22 cellular contexts compared by ENCODE assay signal in genomic region chr11:82883853-82884252, GRCh38. TPM values are rescaled to one million over a fixed set of nuclear protein-coding genes. Genes with fewer than 3 reads are reported as not detected.
DNase-seq lines count a peak whose midpoint lies in the region; ATAC-seq, FAIRE-seq and TF ChIP-seq lines count a peak whose summit lies in the region.
"Had no signal": no experiment of that assay in that cellular context is flagged by ENCODE, and none has a peak within 500 bp of the region (broad histone marks: within the 10 kb centered on the region; RNA-seq: fewer than 3 reads in every experiment).

No MANE protein-coding gene starts in this region.

- H3K4me3 ChIP-seq in liver (ENCODE audit: low read depth in 1 of 3, low read length in 3 of 3) (no peak overlapping the region), HepG2 (replicated peaks in 1 of 3; ENCODE audit: insufficient read depth in 1 of 3, low read depth in 2 of 3, low read length in 3 of 3) (no peak overlapping the region), fibroblast of the aortic adventitia (ENCODE audit: low read depth, low read length) (no peak overlapping the region), aorta (ENCODE audit: low read length in 2 of 2) (no peak overlapping the region), endodermal cell (ENCODE audit: low read length) (no peak overlapping the region)
- H3K4me3 ChIP-seq: esophagus muscularis mucosa, HAP-1, SJCRH30, smooth muscle cell had no signal

- no peak overlapping the region for H3K4me2 ChIP-seq in HepG2 (ENCODE audit: low read depth, low read length)
- H3K4me2 ChIP-seq: smooth muscle cell had no signal

- H4K20me1 ChIP-seq in HepG2 (ENCODE audit: insufficient read depth, low read length) = no peaks in the 10 kb centered on the region

- CTCF ChIA-PET in HepG2 (lab: Yijun Ruan, JAX; ENCODE audit: low intra/inter-chr PET ratio, low total read pairs) = no interaction called here

- peaks cover 0 to 4% (median 0%) of the 10 kb centered on the region in 4 donors for H3K36me3 ChIP-seq in liver (ENCODE audit: control insufficient read depth in 4 of 4, insufficient read depth in 3 of 4, low read depth in 1 of 4, low read length in 3 of 4)
- H3K36me3 ChIP-seq in HepG2 (replicated peaks in 1 of 2; ENCODE audit: control insufficient read depth in 1 of 2, insufficient read depth in 2 of 2, low read length in 2 of 2) = no peaks in the 10 kb centered on the region
- peaks cover 0 to 3% of the 10 kb centered on the region in 2 donors for H3K36me3 ChIP-seq in aorta (ENCODE audit: control insufficient read depth in 1 of 2, insufficient read depth in 2 of 2, low read length in 1 of 2)
- H3K36me3 ChIP-seq in endodermal cell (ENCODE audit: control insufficient read depth, insufficient read depth, low read length) = no peaks in the 10 kb centered on the region
- H3K36me3 ChIP-seq: HAP-1 had no signal

- H2AFZ ChIP-seq in HepG2 (ENCODE audit: low read length) = no peak overlapping the region

- TF ChIP-seq EP300 in HepG2 (IDR thresholded peaks at IDR 0.05; ENCODE audit: low read depth in 2 of 2, low read length in 2 of 2) = no peak
- no peak for TF ChIP-seq EP300 in HepG2 (CRISPR knock-in tag; IDR thresholded peaks at IDR 0.05; ENCODE audit: borderline replicate concordance)

- TF ChIP-seq CTCF in liver (IDR thresholded peaks at IDR 0.05; ENCODE audit: low read depth, low read length, missing input control) (no peak), HepG2 (CRISPR knock-in tag; IDR thresholded peaks at IDR 0.05) (no peak), fibroblast of the aortic adventitia (IDR thresholded peaks at IDR 0.05; ENCODE audit: insufficient read depth, low read length) (no peak), foreskin keratinocyte (conservative IDR thresholded peaks at IDR 0.05) (no peak), endodermal cell (conservative IDR thresholded peaks at IDR 0.05) (no peak)

- H3K27ac ChIP-seq in liver (ENCODE audit: low read depth in 1 of 2, low read length in 2 of 2) (no peak overlapping the region), HepG2 (ENCODE audit: extremely low read length, insufficient read depth, low read length) (no peak overlapping the region), aorta (ENCODE audit: low read depth in 1 of 2, low read length in 2 of 2) (no peak overlapping the region), foreskin keratinocyte (no peak overlapping the region), endodermal cell (ENCODE audit: low read depth, low read length) (no peak overlapping the region)
- H3K27ac ChIP-seq: C4-2B, esophagus muscularis mucosa, SJCRH30 had no signal

- intact Hi-C loops in HepG2 (cut with micrococcal nuclease; ENCODE audit: unreplicated experiment) = no loop called here
- intact Hi-C loops in aorta (cut with DNase I) = no loop called here

- in situ Hi-C loops in HepG2 (cut with HindIII; ENCODE audit: extremely low pct_ligation_motif_present, low pct_unique_long_range_greater_than_20kb) = no loop called here

- H3K27me3 ChIP-seq in liver (ENCODE audit: control insufficient read depth in 4 of 4, insufficient read depth in 4 of 4, low read length in 3 of 4) = no peaks in the 10 kb centered on the region
- no peaks in the 10 kb centered on the region for H3K27me3 ChIP-seq in HepG2 (ENCODE audit: control insufficient read depth in 1 of 2, insufficient read depth in 2 of 2, low read length in 2 of 2)
- H3K27me3 ChIP-seq in aorta (ENCODE audit: control insufficient read depth in 1 of 2, insufficient read depth in 2 of 2, low read length in 1 of 2) = no peaks in the 10 kb centered on the region
- no peaks in the 10 kb centered on the region for H3K27me3 ChIP-seq in foreskin keratinocyte
- no peaks in the 10 kb centered on the region for H3K27me3 ChIP-seq in endodermal cell (ENCODE audit: control insufficient read depth, insufficient read depth, low read length, poor library complexity, severe bottlenecking)
- H3K27me3 ChIP-seq: esophagus muscularis mucosa, SJCRH30 had no signal

- no peak for TF ChIP-seq POLR2A in HepG2 (IDR thresholded peaks at IDR 0.05; ENCODE audit: insufficient read depth in 1 of 2, low read depth in 2 of 2, low read length in 2 of 2)

- H3K36me3 Mint-ChIP-seq in endodermal cell (ENCODE audit: low read depth) = peaks cover 38% of the 10 kb centered on the region

- no peaks in the 10 kb centered on the region for H3K27me3 Mint-ChIP-seq in endodermal cell (ENCODE audit: insufficient read depth)
- H3K27me3 Mint-ChIP-seq: progenitor cell of endocrine pancreas had no signal

- peaks cover 0 to 4% (median 1%) of the 10 kb centered on the region in 4 donors for H3K4me1 ChIP-seq in liver (ENCODE audit: control insufficient read depth in 4 of 4, insufficient read depth in 4 of 4, low read length in 3 of 4)
- no peaks in the 10 kb centered on the region for H3K4me1 ChIP-seq in HepG2 (ENCODE audit: insufficient read depth, low read length)
- H3K4me1 ChIP-seq in aorta (ENCODE audit: control insufficient read depth in 1 of 2, insufficient read depth in 2 of 2, low read length in 2 of 2) = peaks cover 0 to 1% of the 10 kb centered on the region in 2 donors
- no peaks in the 10 kb centered on the region for H3K4me1 ChIP-seq in foreskin keratinocyte
- H3K4me1 ChIP-seq in endodermal cell (ENCODE audit: control insufficient read depth, insufficient read depth, low read length) = peaks cover 2% of the 10 kb centered on the region
- H3K4me1 ChIP-seq: SJCRH30 had no signal

- no peak overlapping the region for H3K9ac ChIP-seq in liver (ENCODE audit: low read depth in 1 of 2, low read length in 2 of 2)
- no peak overlapping the region for H3K9ac ChIP-seq in HepG2 (ENCODE audit: insufficient read depth, low read depth, low read length)
- H3K9ac ChIP-seq in endodermal cell (ENCODE audit: extremely low read depth, low read length, poor library complexity, severe bottlenecking) = no peak overlapping the region

- no peak overlapping the region for H3K27ac Mint-ChIP-seq in endodermal cell
- H3K27ac Mint-ChIP-seq: activated naive CD4-positive, alpha-beta T cell treated with anti-CD3 and anti-CD28 coated beads, Interleukin-2, amount 50 U/mL, for 72 hours; activated T-cell treated with anti-CD3 and anti-CD28 coated beads, Interleukin-2, amount 50 U/mL, for 72 hours; nephron; progenitor cell of endocrine pancreas; T-helper 2 cell treated with Interferon-gamma antibody and Interleukin-4, amounts not matched to agents 5 μg/mL and 100 μg/mL, for 36 hours had no signal

- FAIRE-seq in HepG2 (lab: Jason Lieb, UNC) = no peak

- 76% methylated on average over 3 of the region's 3 CpGs for WGBS in liver
- WGBS in HepG2 (ENCODE audit: low lambda C conversion rate) = 92% methylated on average over 3 of the region's 3 CpGs
- WGBS in aorta, 2 donors = 75 to 79% methylated on average over 3 of the region's 3 CpGs
- 88 to 97% methylated on average over 3 of the region's 3 CpGs for WGBS in endodermal cell (ENCODE audit: insufficient coverage in 1 of 2, insufficient read length in 1 of 2), 2 experiments

- H3K9me3 Mint-ChIP-seq in endodermal cell = peaks cover 32% of the 10 kb centered on the region

- no peak overlapping the region for H3K4me3 Mint-ChIP-seq in endodermal cell
- H3K4me3 Mint-ChIP-seq: activated T-cell treated with anti-CD3 and anti-CD28 coated beads, Interleukin-2, amount 50 U/mL, for 72 hours; nephron; T-helper 2 cell treated with Interferon-gamma antibody and Interleukin-4, amounts not matched to agents 5 μg/mL and 100 μg/mL, for 36 hours had no signal

- H3K9me3 ChIP-seq in liver (ENCODE audit: control insufficient read depth in 4 of 4, low read length in 3 of 4) = no peaks in the 10 kb centered on the region
- H3K9me3 ChIP-seq in HepG2 (ENCODE audit: low read length) = 0 out of 2 replicates have a peak, but pooled peaks cover 5% of the 10 kb centered on the region
- H3K9me3 ChIP-seq in aorta (ENCODE audit: control insufficient read depth, low read length) = no peaks in the 10 kb centered on the region
- H3K9me3 ChIP-seq in endodermal cell (ENCODE audit: control insufficient read depth, low read length) = peaks cover 16% of the 10 kb centered on the region
- H3K9me3 ChIP-seq: esophagus muscularis mucosa had no signal

- no peaks in the 10 kb centered on the region for H3K79me2 ChIP-seq in HepG2 (ENCODE audit: insufficient read depth, low read length)

- POLR2A ChIA-PET in HepG2 (lab: Yijun Ruan, JAX) = no interaction called here

- BruUV-seq in HepG2 (replicated peaks; lab: Mats Ljungman, UMichigan) = no TSS peak

- TF ChIP-seq RAD21 in liver (IDR thresholded peaks at IDR 0.05) = peak in 1 of 2 donors; percentile 9
- TF ChIP-seq RAD21 in HepG2 (CRISPR knock-in tag; IDR thresholded peaks at IDR 0.05) = no peak

- DNase-seq in HepG2 (ENCODE audit: low spot score) (no peak), fibroblast of the aortic adventitia (ENCODE audit: low read depth) (peak; percentile 29), medulla oblongata (ENCODE audit: extremely low spot score) (peak; percentile 38), aorta (no peak), foreskin keratinocyte (no peak), endodermal cell (no peak)
- DNase-seq: activated CD4-positive, CD25-positive, alpha-beta regulatory T cell treated with anti-CD3 and anti-CD28 coated beads, Interleukin-2, amount 50 U/mL, for 72 hours; activated T-cell treated with anti-CD3 and anti-CD28 coated beads, Interleukin-2, amount 50 U/mL, for 72 hours; NCI-H1436 treated with DMSO at 0.1 percent for 48 hours; NCI-H526; SJCRH30; stimulated activated CD4-positive, alpha-beta T cell treated with anti-CD3 and anti-CD28 coated beads, Interleukin-4, amount 100 ng/mL, for 4 hours had no signal

- no peak for ATAC-seq in HepG2
- ATAC-seq in aorta (ENCODE audit: low FRiP score) = peak; percentile 68
- ATAC-seq in foreskin keratinocyte = no peak
- no peak for ATAC-seq in HG03354 (IDR thresholded peaks at IDR 0.05; ENCODE audit: poor library complexity, severe bottlenecking, unreplicated experiment)
- ATAC-seq: activated naive CD4-positive, alpha-beta T cell treated with anti-CD3 and anti-CD28 coated beads, Interleukin-2, amount 50 U/mL, for 72 hours; activated T-cell treated with anti-CD3 and anti-CD28 coated beads, Interleukin-2, amount 50 U/mL, for 72 hours had no signal

- H3K4me1 Mint-ChIP-seq in endodermal cell = peaks cover 10% of the 10 kb centered on the region
- H3K4me1 Mint-ChIP-seq: nephron had no signal

RNA-seq across cellular contexts. Expression of gene PRCP, which starts 16.4 kb away (rescaled TPM):
- total RNA-seq in liver (10 to 100 TPM; 27.3 to 38.7 TPM), HepG2 (2016; rRNA removed; fragmentation: Illumina TruSeq; extraction: Trizol) (49.9 and 84.2 TPM in 2 replicates), fibroblast of the aortic adventitia (ENCODE audit: low replicate concordance) (19.0 and 41.1 TPM in 2 replicates), aorta (100 to 1,000 TPM in 1 of 2 donors, 10 to 100 TPM in 1; 93.7 to 183 TPM), foreskin keratinocyte (24.2 and 28.8 TPM in 2 replicates), endodermal cell (100 to 1,000 TPM in 1 of 2 donors, 10 to 100 TPM in 1; 76.8 to 107 TPM)
- polyA plus RNA-seq in liver (10 to 100 TPM; 43.8 to 55.2 TPM), HepG2 (2011; rRNA removed) (79.7 and 105 TPM in 2 replicates), aorta (10 to 100 TPM; 26.2 to 38.9 TPM), foreskin keratinocyte (21.4 and 29.2 TPM in 2 replicates)
- total RNA-seq in HepG2 (2016; cell fraction: cytosol; rRNA removed; fragmentation: Illumina TruSeq; extraction: Trizol; ENCODE audit: low read depth) = 12.9 and 14.2 TPM in 2 replicates
- 49.2 and 86.3 TPM in 2 replicates for total RNA-seq in HepG2 (2016; cell fraction: insoluble cytoplasmic fraction; rRNA removed; fragmentation: Illumina TruSeq; extraction: Trizol)
- total RNA-seq in HepG2 (2016; cell fraction: membrane; rRNA removed; fragmentation: Illumina TruSeq; extraction: Trizol) = 29.1 and 33.4 TPM in 2 replicates
- 75.4 and 86.0 TPM in 2 replicates for total RNA-seq in HepG2 (2016; cell fraction: nucleus; rRNA removed; fragmentation: Illumina TruSeq; extraction: Trizol)
- polyA plus RNA-seq in HepG2 (2011; cell fraction: cytosol; rRNA removed) = 63.3 and 100 TPM in 2 replicates
- polyA plus RNA-seq in HepG2 (2011; cell fraction: nucleus; rRNA removed) = 24.2 and 26.5 TPM in 2 replicates
- polyA plus RNA-seq in HepG2 (2012) = 56.3 and 103 TPM in 2 replicates
- 12.6 and 13.4 TPM in 2 replicates for polyA plus RNA-seq in HepG2 (2016; cell fraction: cytosol; fragmentation: Illumina TruSeq; extraction: Trizol; ENCODE audit: low read depth)
- 48.2 and 49.2 TPM in 2 replicates for polyA plus RNA-seq in HepG2 (2016; cell fraction: insoluble cytoplasmic fraction; fragmentation: Illumina TruSeq; extraction: Trizol; ENCODE audit: low read depth)
- polyA plus RNA-seq in HepG2 (2016; cell fraction: membrane; fragmentation: Illumina TruSeq; extraction: Trizol; ENCODE audit: low read depth) = 27.2 and 33.0 TPM in 2 replicates
- polyA plus RNA-seq in HepG2 (2016; cell fraction: nucleus; fragmentation: Illumina TruSeq; extraction: Trizol; ENCODE audit: insufficient read depth, low read depth) = 84.6 and 95.4 TPM in 2 replicates
- 22.7 and 35.1 TPM in 2 replicates for polyA minus RNA-seq in HepG2 (2011; rRNA and poly(A)+ RNA removed; ENCODE audit: low replicate concordance)
- polyA minus RNA-seq in HepG2 (2011; cell fraction: cytosol; rRNA and poly(A)+ RNA removed) = 55.6 and 56.6 TPM in 2 replicates
- polyA minus RNA-seq in HepG2 (2011; cell fraction: nucleus; rRNA and poly(A)+ RNA removed) = 29.0 and 33.7 TPM in 2 replicates
- polyA plus RNA-seq in endodermal cell (2013, experiment 1 of 2) = 67.8 TPM
- 60.5 TPM for polyA plus RNA-seq in endodermal cell (2013, experiment 2 of 2)

RNA-seq across cellular contexts. Expression of gene DDIAS, which starts 17.7 kb away (rescaled TPM):
- total RNA-seq in liver = 1 to 10 TPM in 1 of 2 donors, under 1 TPM in 1; 0.25 to 8.4 TPM
- under 1 TPM; 0.32 to 0.62 TPM for polyA plus RNA-seq in liver
- 13.0 and 23.5 TPM in 2 replicates for total RNA-seq in HepG2 (2016; rRNA removed; fragmentation: Illumina TruSeq; extraction: Trizol)
- 4.5 and 6.3 TPM in 2 replicates for total RNA-seq in HepG2 (2016; cell fraction: cytosol; rRNA removed; fragmentation: Illumina TruSeq; extraction: Trizol; ENCODE audit: low read depth)
- total RNA-seq in HepG2 (2016; cell fraction: insoluble cytoplasmic fraction; rRNA removed; fragmentation: Illumina TruSeq; extraction: Trizol) = 12.6 and 21.3 TPM in 2 replicates
- 9.5 and 11.4 TPM in 2 replicates for total RNA-seq in HepG2 (2016; cell fraction: membrane; rRNA removed; fragmentation: Illumina TruSeq; extraction: Trizol)
- total RNA-seq in HepG2 (2016; cell fraction: nucleus; rRNA removed; fragmentation: Illumina TruSeq; extraction: Trizol) = 9.5 and 11.1 TPM in 2 replicates
- polyA plus RNA-seq in HepG2 (2011; rRNA removed) = 2.2 and 3.5 TPM in 2 replicates
- polyA plus RNA-seq in HepG2 (2011; cell fraction: cytosol; rRNA removed) = 1.6 and 2.0 TPM in 2 replicates
- polyA plus RNA-seq in HepG2 (2011; cell fraction: nucleus; rRNA removed) = 1.0 and 1.6 TPM in 2 replicates
- 1.7 and 5.3 TPM in 2 replicates for polyA plus RNA-seq in HepG2 (2012)
- 0.66 and 0.94 TPM in 2 replicates for polyA plus RNA-seq in HepG2 (2016; cell fraction: cytosol; fragmentation: Illumina TruSeq; extraction: Trizol; ENCODE audit: low read depth)
- 13.7 and 16.2 TPM in 2 replicates for polyA plus RNA-seq in HepG2 (2016; cell fraction: insoluble cytoplasmic fraction; fragmentation: Illumina TruSeq; extraction: Trizol; ENCODE audit: low read depth)
- polyA plus RNA-seq in HepG2 (2016; cell fraction: membrane; fragmentation: Illumina TruSeq; extraction: Trizol; ENCODE audit: low read depth) = 2.6 and 3.1 TPM in 2 replicates
- 11.7 and 12.4 TPM in 2 replicates for polyA plus RNA-seq in HepG2 (2016; cell fraction: nucleus; fragmentation: Illumina TruSeq; extraction: Trizol; ENCODE audit: insufficient read depth, low read depth)
- polyA minus RNA-seq in HepG2 (2011; rRNA and poly(A)+ RNA removed; ENCODE audit: low replicate concordance) = 10.5 and 39.5 TPM in 2 replicates
- polyA minus RNA-seq in HepG2 (2011; cell fraction: cytosol; rRNA and poly(A)+ RNA removed) = 1.9 and 3.3 TPM in 2 replicates
- polyA minus RNA-seq in HepG2 (2011; cell fraction: nucleus; rRNA and poly(A)+ RNA removed) = 2.1 and 3.9 TPM in 2 replicates
- 0.16 and 14.3 TPM in 2 replicates for total RNA-seq in fibroblast of the aortic adventitia (ENCODE audit: low replicate concordance)
- 1 to 10 TPM in 1 of 2 donors, under 1 TPM in 1; 0.49 to 3.1 TPM for total RNA-seq in aorta
- polyA plus RNA-seq in aorta = 1 to 10 TPM in 1 of 2 donors, under 1 TPM in 1; 0.18 to 4.1 TPM
- 17.2 and 17.9 TPM in 2 replicates for total RNA-seq in foreskin keratinocyte
- polyA plus RNA-seq in foreskin keratinocyte = 6.1 and 7.8 TPM in 2 replicates
- 10 to 100 TPM; 14.4 to 24.1 TPM for total RNA-seq in endodermal cell
- 18.7 TPM for polyA plus RNA-seq in endodermal cell (2013, experiment 1 of 2)
- polyA plus RNA-seq in endodermal cell (2013, experiment 2 of 2) = 18.3 TPM

Comparison
In these comparisons a context has a peak if more than half of its experiments do, and no peak if none do; other contexts are left out.
1. DNase-seq: peak in fibroblast of the aortic adventitia (single experiment) and medulla oblongata (single experiment); none in HepG2 (single experiment), aorta (0 of 2), foreskin keratinocyte (0 of 2) and endodermal cell (single experiment).